In genomic region chr6:28980797-28981390, GRCh38 we compare ENCODE assay signal across 8 cellular contexts. TPM values are rescaled to one million over a fixed set of nuclear protein-coding genes. Genes with fewer than 3 reads are reported as not detected.
DNase-seq lines count a peak whose midpoint lies in the region; ATAC-seq and TF ChIP-seq lines count a peak whose summit lies in the region.

No MANE protein-coding gene starts in this region.

- DNase-seq in DMS 273 treated with DMSO at 0.1 percent for 48 hours (lab: John Stamatoyannopoulos, UW) (peak; percentile 85), NAMALWA (ENCODE audit: low spot score) (peak; percentile 98), SW480 (ENCODE audit: low spot score) (peak; percentile 88), sigmoid colon (no peak), NCI-H2107 (lab: John Stamatoyannopoulos, UW) (no peak)

- H3K27me3 Mint-ChIP-seq in brain, result peaks cover 33% of the 10 kb centered on the region

- H3K36me3 ChIP-seq in iPS-15b (ENCODE audit: control insufficient read depth, insufficient read depth, low read length) (no peaks in the 10 kb centered on the region), sigmoid colon (no peaks in the 10 kb centered on the region)

- peak overlapping the region; percentile 89 to 94 (median 90) for H3K4me3 Mint-ChIP-seq in brain

- H3K4me3 ChIP-seq in iPS-15b (ENCODE audit: low read depth, low read length) (peak overlapping the region; percentile 93), sigmoid colon (peak overlapping the region; percentile 41 to 75 (median 54))

- H3K9ac ChIP-seq in iPS-15b (ENCODE audit: low read depth, low read length), result peak overlapping the region; percentile 58

- peaks cover 47% of the 10 kb centered on the region for H3K4me1 Mint-ChIP-seq in brain

- H3K27me3 ChIP-seq in iPS-15b (ENCODE audit: control insufficient read depth, insufficient read depth, low read length) (peaks cover 11% of the 10 kb centered on the region), sigmoid colon (peaks cover 4 to 25% (median 6%) of the 10 kb centered on the region in 3 donors)

- peak; percentile 40 for ATAC-seq in GM21737 (IDR thresholded peaks at IDR 0.05; ENCODE audit: unreplicated experiment)

- H3K4me1 ChIP-seq in iPS-15b (ENCODE audit: control insufficient read depth, insufficient read depth, low read length) (no peaks in the 10 kb centered on the region), sigmoid colon (peaks cover 0 to 21% (median 5%) of the 10 kb centered on the region in 4 donors)

- no peak for TF ChIP-seq POLR2A in sigmoid colon (IDR thresholded peaks at IDR 0.05)

- peaks cover 0 to 12% (median 3%) of the 10 kb centered on the region in 5 experiments for H3K9me3 Mint-ChIP-seq in brain

- intact Hi-C loops in sigmoid colon (cut with DNase I), result loop anchor here (1.0 to 10.0 kb wide), 8 partner anchors 36 to 1846 kb away; partner anchors contain the start of genes POLR1H, PPP1R11, ZSCAN31 and ZSCAN9

- H3K27ac Mint-ChIP-seq in brain, result peak overlapping the region; percentile 15 to 97 (median 93)

- H3K9me3 ChIP-seq in iPS-15b (ENCODE audit: control insufficient read depth, insufficient read depth, low read length) (no peaks in the 10 kb centered on the region), sigmoid colon (no peaks in the 10 kb centered on the region)

- WGBS in sigmoid colon, 2 donors, result 1% methylated on average over 16 of the region's 16 CpGs

- TF ChIP-seq CTCF in brain (conservative IDR thresholded peaks at IDR 0.05), result peak; percentile 46 to 69
- peak in 3 of 4 experiments; percentile 16 to 37 (median 35) for TF ChIP-seq CTCF in sigmoid colon (IDR thresholded peaks at IDR 0.05)

- H3K27ac ChIP-seq in sigmoid colon, result peak overlapping the region; percentile 74 to 88 (median 83)

- H3K36me3 Mint-ChIP-seq in brain, result no peaks in the 10 kb centered on the region

- no peak for TF ChIP-seq EP300 in sigmoid colon (IDR thresholded peaks at IDR 0.05)

RNA-seq across cellular contexts. Expression of gene ZNF311, which starts 24.2 kb away (rescaled TPM):
- not detected for polyA plus RNA-seq in brain (ENCODE audit: insufficient read depth, low read depth, low replicate concordance)
- total RNA-seq in sigmoid colon, result 1 to 10 TPM in 1 of 4 donors, under 1 TPM in 3; 0.28 to 1.4 (median 0.83) TPM
- 1 to 10 TPM in 1 of 3 donors, under 1 TPM in 2; 0.60 to 1.4 (median 0.73) TPM for polyA plus RNA-seq in sigmoid colon

RNA-seq across cellular contexts. Expression of gene TRIM27, which starts 57.1 kb away (rescaled TPM):
- polyA plus RNA-seq in brain (ENCODE audit: insufficient read depth, low read depth, low replicate concordance) (54.7 TPM), sigmoid colon (10 to 100 TPM; 19.2 to 38.7 (median 27.6) TPM)
- total RNA-seq in sigmoid colon, result 10 to 100 TPM; 31.9 to 40.0 (median 36.1) TPM

Comparison
In these comparisons a context has a peak if more than half of its experiments do, and no peak if none do; other contexts are left out.
1. DNase-seq: peak in DMS 273 treated with DMSO at 0.1 percent for 48 hours (single experiment), NAMALWA (single experiment) and SW480 (single experiment); none in sigmoid colon (single experiment) and NCI-H2107 (single experiment).